In genomic region chr7:141588912-141589311, GRCh38 we compare ENCODE assay signal across 17 cellular contexts. TPM values are rescaled to one million over a fixed set of nuclear protein-coding genes. Genes with fewer than 3 reads are reported as not detected.
DNase-seq lines count a peak whose midpoint lies in the region; ATAC-seq, FAIRE-seq and TF ChIP-seq lines count a peak whose summit lies in the region.
"Had no signal": no experiment of that assay in that cellular context is flagged by ENCODE, and none has a peak within 500 bp of the region (broad histone marks: within the 10 kb centered on the region; RNA-seq: fewer than 3 reads in every experiment).

No MANE protein-coding gene starts in this region.

- no peaks in the 10 kb centered on the region for H4K20me1 ChIP-seq in astrocyte (ENCODE audit: insufficient read depth, low read length)

- no peak overlapping the region for H3K18ac ChIP-seq in mesendoderm (ENCODE audit: low read length)

- H3K4me2 ChIP-seq in astrocyte (ENCODE audit: low read length) = no peak overlapping the region
- no peak overlapping the region for H3K4me2 ChIP-seq in mesendoderm (ENCODE audit: low read length)
- H3K4me2 ChIP-seq: BLaER1 had no signal

- TF ChIP-seq CTCF in astrocyte (IDR thresholded peaks at IDR 0.05; ENCODE audit: insufficient read depth, low read depth, low read length) = no peak

- H3K27me3 ChIP-seq in astrocyte (ENCODE audit: insufficient read depth, low read length) (no peaks in the 10 kb centered on the region), mesendoderm (ENCODE audit: insufficient read depth, low read length, poor library complexity) (no peaks in the 10 kb centered on the region)
- H3K27me3 ChIP-seq: BLaER1 had no signal

- H3K4ac ChIP-seq in mesendoderm (ENCODE audit: low read depth, low read length) = no peak overlapping the region

- no peak overlapping the region for H3K27ac ChIP-seq in astrocyte (ENCODE audit: low read depth, low read length)
- H3K27ac ChIP-seq in mesendoderm (ENCODE audit: low read depth, low read length) = no peak overlapping the region
- H3K27ac ChIP-seq: 22Rv1, BLaER1, HL-60 had no signal

- no peak for DNase-seq in activated CD4-positive, alpha-beta T cell treated with anti-CD3 and anti-CD28 coated beads, Interleukin-2, amount 10 ng/mL, durations not matched to agents 24 days and 14 days
- no peak for DNase-seq in activated CD4-positive, alpha-beta T cell treated with anti-CD3 and anti-CD28 coated beads for 48 hours
- no peak for DNase-seq in astrocyte (ENCODE audit: low read depth)
- peak; percentile 54 for DNase-seq in mesendoderm
- no peak for DNase-seq in dedifferentiated amniotic fluid mesenchymal stem cell (ENCODE audit: extremely low spot score)
- DNase-seq in GM12891 (ENCODE audit: insufficient read length, low spot score) = no peak
- DNase-seq: CD4-positive, alpha-beta memory T cell; DMS79 treated with DMSO at 0.1 percent for 48 hours; GF-D8; GOT3; HCEC 1CT had no signal

- H2BK15ac ChIP-seq in mesendoderm (replicated peaks; ENCODE audit: low read depth) = no peak overlapping the region

- no peak for ATAC-seq in activated CD4-positive, CD25-positive, alpha-beta regulatory T cell treated with anti-CD3 and anti-CD28 coated beads, Interleukin-2, amount 50 U/mL, for 24 hours

- H2BK120ac ChIP-seq in mesendoderm (ENCODE audit: low read depth, low read length) = no peak overlapping the region

- H3K36me3 ChIP-seq in astrocyte (ENCODE audit: insufficient read depth, low read length) (no peaks in the 10 kb centered on the region), mesendoderm (ENCODE audit: control insufficient read depth, insufficient read depth, low read length) (no peaks in the 10 kb centered on the region)

- no peak overlapping the region for H3K56ac ChIP-seq in mesendoderm (ENCODE audit: low read length)

- no peak overlapping the region for H2AFZ ChIP-seq in astrocyte (ENCODE audit: low read depth, low read length)

- H3K4me1 Mint-ChIP-seq in activated CD4-positive, alpha-beta T cell treated with anti-CD3 and anti-CD28 coated beads, Interleukin-2, amount 10 ng/mL, durations not matched to agents 24 days and 14 days = peaks cover 59% of the 10 kb centered on the region
- H3K4me1 Mint-ChIP-seq in astrocyte (ENCODE audit: low read depth, unreplicated experiment) = peaks cover 45% of the 10 kb centered on the region

- peaks cover 50% of the 10 kb centered on the region for H3K36me3 Mint-ChIP-seq in activated CD4-positive, alpha-beta T cell treated with anti-CD3 and anti-CD28 coated beads, Interleukin-2, amount 10 ng/mL, durations not matched to agents 24 days and 14 days (ENCODE audit: low read depth)
- peaks cover 1% of the 10 kb centered on the region for H3K36me3 Mint-ChIP-seq in astrocyte (ENCODE audit: low read depth, unreplicated experiment)

- no CpG with 5 or more reads among the region's 4 CpGs for WGBS in mesendoderm (ENCODE audit: extremely low coverage, insufficient coverage, low lambda C conversion rate)

- H3K4me1 ChIP-seq in astrocyte (ENCODE audit: insufficient read depth, low read length) = peaks cover 21% of the 10 kb centered on the region
- peaks cover 4% of the 10 kb centered on the region for H3K4me1 ChIP-seq in mesendoderm (ENCODE audit: control insufficient read depth, low read depth, low read length)
- H3K4me1 ChIP-seq: BLaER1 had no signal

- no peak overlapping the region for H3K4me3 ChIP-seq in astrocyte (ENCODE audit: insufficient read depth, low read depth, low read length)
- no peak overlapping the region for H3K4me3 ChIP-seq in mesendoderm (ENCODE audit: low read length)
- H3K4me3 ChIP-seq: BLaER1 had no signal

- intact Hi-C loops in activated CD4-positive, alpha-beta T cell treated with anti-CD3 and anti-CD28 coated beads, Interleukin-2, amount 10 ng/mL, durations not matched to agents 24 days and 14 days (cut with micrococcal nuclease) = no loop called here

- H3K79me1 ChIP-seq in mesendoderm (ENCODE audit: low read length) = peaks cover 2% of the 10 kb centered on the region

- no peak overlapping the region for H2BK5ac ChIP-seq in mesendoderm (ENCODE audit: low read length)

- FAIRE-seq in A204.1 (lab: Jason Lieb, UNC) (peak; percentile 6), astrocyte (lab: Jason Lieb, UNC) (peak; percentile 73), GM12891 (lab: Jason Lieb, UNC) (no peak)

- no peak overlapping the region for H4K5ac ChIP-seq in mesendoderm (ENCODE audit: low read length)

- H3K9me3 Mint-ChIP-seq in activated CD4-positive, alpha-beta T cell treated with anti-CD3 and anti-CD28 coated beads, Interleukin-2, amount 10 ng/mL, durations not matched to agents 24 days and 14 days = peaks cover 16% of the 10 kb centered on the region
- H3K9me3 Mint-ChIP-seq in astrocyte (ENCODE audit: unreplicated experiment) = no peaks in the 10 kb centered on the region

- H3K27ac Mint-ChIP-seq in activated CD4-positive, alpha-beta T cell treated with anti-CD3 and anti-CD28 coated beads, Interleukin-2, amount 10 ng/mL, durations not matched to agents 24 days and 14 days = peak overlapping the region; percentile 55
- H3K27ac Mint-ChIP-seq in astrocyte (ENCODE audit: unreplicated experiment) = no peak overlapping the region
- H3K27ac Mint-ChIP-seq: CD14-positive monocyte; CD4-positive, alpha-beta memory T cell had no signal

- no peak overlapping the region for H3K23ac ChIP-seq in mesendoderm (ENCODE audit: low read length)

- TF ChIP-seq POLR2A in GM12891 (IDR thresholded peaks at IDR 0.05; ENCODE audit: low read depth, low read length) = no peak

- H3K79me2 ChIP-seq in astrocyte (ENCODE audit: insufficient read depth, low read length) (no peaks in the 10 kb centered on the region), mesendoderm (ENCODE audit: control insufficient read depth, insufficient read depth, low read length) (no peaks in the 10 kb centered on the region)

- H3K9ac ChIP-seq in astrocyte (ENCODE audit: low read length) = no peak overlapping the region
- H3K9ac ChIP-seq in mesendoderm (ENCODE audit: low read length) = no peak overlapping the region
- H3K9ac ChIP-seq: BLaER1 had no signal

- H3K9me3 ChIP-seq in astrocyte (ENCODE audit: insufficient read depth, low read depth, low read length) = no peaks in the 10 kb centered on the region
- H3K9me3 ChIP-seq: BLaER1 had no signal

- no peak overlapping the region for H3K4me3 Mint-ChIP-seq in activated CD4-positive, alpha-beta T cell treated with anti-CD3 and anti-CD28 coated beads, Interleukin-2, amount 10 ng/mL, durations not matched to agents 24 days and 14 days
- H3K4me3 Mint-ChIP-seq in astrocyte (ENCODE audit: unreplicated experiment) = no peak overlapping the region
- H3K4me3 Mint-ChIP-seq: CD14-positive monocyte; CD4-positive, alpha-beta memory T cell had no signal

- no peaks in the 10 kb centered on the region for H3K27me3 Mint-ChIP-seq in activated CD4-positive, alpha-beta T cell treated with anti-CD3 and anti-CD28 coated beads, Interleukin-2, amount 10 ng/mL, durations not matched to agents 24 days and 14 days
- no peaks in the 10 kb centered on the region for H3K27me3 Mint-ChIP-seq in astrocyte (ENCODE audit: low read depth, unreplicated experiment)
- H3K27me3 Mint-ChIP-seq: CD4-positive, alpha-beta memory T cell had no signal

- no peak overlapping the region for H2AK5ac ChIP-seq in mesendoderm (ENCODE audit: low read length)

- H4K8ac ChIP-seq in mesendoderm (ENCODE audit: low read depth, low read length) = no peak overlapping the region

TF ChIP-seq in GM12891, 5 proteins besides CTCF, POLR2A, EP300 and RAD21:
- TF ChIP-seq TAF1 (IDR thresholded peaks at IDR 0.05; ENCODE audit: low read depth, low read length) (no peak), PAX5 (IDR thresholded peaks at IDR 0.05; ENCODE audit: insufficient read depth, low read length, severe bottlenecking) (no peak), SPI1 (IDR thresholded peaks at IDR 0.05; ENCODE audit: low read depth, low read length) (no peak), POLR2AphosphoS5 (IDR thresholded peaks at IDR 0.05; ENCODE audit: low read depth, low read length) (no peak)

RNA-seq across cellular contexts. Expression of gene AGK, which starts 37.7 kb away (rescaled TPM):
- total RNA-seq in activated CD4-positive, alpha-beta T cell treated with anti-CD3 and anti-CD28 coated beads, Interleukin-2, amount 10 ng/mL, durations not matched to agents 24 days and 14 days = 146 and 151 TPM in 2 replicates
- total RNA-seq in astrocyte = 28.6 and 29.9 TPM in 2 replicates
- 26.2 TPM for polyA plus RNA-seq in mesendoderm (2013, experiment 1 of 2)
- 29.0 TPM for polyA plus RNA-seq in mesendoderm (2013, experiment 2 of 2)
- 27.3 TPM for polyA plus RNA-seq in GM12891 (2012; ENCODE audit: low read depth, missing spikeins)
